In the genomic region with DNA sequence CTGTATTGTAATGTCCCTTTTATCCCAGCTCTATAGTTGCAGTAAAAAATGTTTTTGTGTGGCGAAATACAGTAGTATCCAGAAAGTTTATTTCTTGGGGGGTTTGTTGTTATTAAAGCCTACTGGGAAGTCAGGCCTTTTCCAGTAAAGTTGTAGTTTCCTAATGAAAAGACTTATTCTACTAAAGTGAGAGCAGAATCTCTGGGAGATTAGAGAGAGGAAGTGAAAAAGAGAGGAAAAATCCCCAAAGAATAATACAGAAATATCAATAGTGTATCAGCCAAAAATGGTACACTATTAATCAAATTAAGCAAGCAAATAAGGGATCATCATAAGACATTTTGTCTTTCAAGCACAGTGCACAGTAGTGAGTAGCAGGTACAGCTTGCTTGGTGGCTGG, we compare ENCODE assay signal across 1 cellular context.
TF ChIP-seq lines count a peak whose summit lies in the region.

No MANE protein-coding gene starts in this region.

TF ChIP-seq in neural cell, 6 proteins besides CTCF, POLR2A, EP300 and RAD21 (continued from another document):
- TF ChIP-seq, protein P1, sequence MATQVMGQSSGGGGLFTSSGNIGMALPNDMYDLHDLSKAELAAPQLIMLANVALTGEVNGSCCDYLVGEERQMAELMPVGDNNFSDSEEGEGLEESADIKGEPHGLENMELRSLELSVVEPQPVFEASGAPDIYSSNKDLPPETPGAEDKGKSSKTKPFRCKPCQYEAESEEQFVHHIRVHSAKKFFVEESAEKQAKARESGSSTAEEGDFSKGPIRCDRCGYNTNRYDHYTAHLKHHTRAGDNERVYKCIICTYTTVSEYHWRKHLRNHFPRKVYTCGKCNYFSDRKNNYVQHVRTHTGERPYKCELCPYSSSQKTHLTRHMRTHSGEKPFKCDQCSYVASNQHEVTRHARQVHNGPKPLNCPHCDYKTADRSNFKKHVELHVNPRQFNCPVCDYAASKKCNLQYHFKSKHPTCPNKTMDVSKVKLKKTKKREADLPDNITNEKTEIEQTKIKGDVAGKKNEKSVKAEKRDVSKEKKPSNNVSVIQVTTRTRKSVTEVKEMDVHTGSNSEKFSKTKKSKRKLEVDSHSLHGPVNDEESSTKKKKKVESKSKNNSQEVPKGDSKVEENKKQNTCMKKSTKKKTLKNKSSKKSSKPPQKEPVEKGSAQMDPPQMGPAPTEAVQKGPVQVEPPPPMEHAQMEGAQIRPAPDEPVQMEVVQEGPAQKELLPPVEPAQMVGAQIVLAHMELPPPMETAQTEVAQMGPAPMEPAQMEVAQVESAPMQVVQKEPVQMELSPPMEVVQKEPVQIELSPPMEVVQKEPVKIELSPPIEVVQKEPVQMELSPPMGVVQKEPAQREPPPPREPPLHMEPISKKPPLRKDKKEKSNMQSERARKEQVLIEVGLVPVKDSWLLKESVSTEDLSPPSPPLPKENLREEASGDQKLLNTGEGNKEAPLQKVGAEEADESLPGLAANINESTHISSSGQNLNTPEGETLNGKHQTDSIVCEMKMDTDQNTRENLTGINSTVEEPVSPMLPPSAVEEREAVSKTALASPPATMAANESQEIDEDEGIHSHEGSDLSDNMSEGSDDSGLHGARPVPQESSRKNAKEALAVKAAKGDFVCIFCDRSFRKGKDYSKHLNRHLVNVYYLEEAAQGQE (IDR thresholded peaks at IDR 0.05; ENCODE audit: borderline replicate concordance): no peak
- TF ChIP-seq MXI1 (conservative IDR thresholded peaks at IDR 0.05; ENCODE audit: poor library complexity, severe bottlenecking) (no peak), EZH2 (IDR thresholded peaks at IDR 0.05; ENCODE audit: borderline replicate concordance, insufficient read depth, low read length, poor library complexity, severe bottlenecking) (no peak), TAF1 (IDR thresholded peaks at IDR 0.05; ENCODE audit: low read depth) (no peak), SMC3 (conservative IDR thresholded peaks at IDR 0.05; ENCODE audit: poor library complexity) (no peak)
